8 cellular contexts compared by ENCODE assay signal in the genomic region with DNA sequence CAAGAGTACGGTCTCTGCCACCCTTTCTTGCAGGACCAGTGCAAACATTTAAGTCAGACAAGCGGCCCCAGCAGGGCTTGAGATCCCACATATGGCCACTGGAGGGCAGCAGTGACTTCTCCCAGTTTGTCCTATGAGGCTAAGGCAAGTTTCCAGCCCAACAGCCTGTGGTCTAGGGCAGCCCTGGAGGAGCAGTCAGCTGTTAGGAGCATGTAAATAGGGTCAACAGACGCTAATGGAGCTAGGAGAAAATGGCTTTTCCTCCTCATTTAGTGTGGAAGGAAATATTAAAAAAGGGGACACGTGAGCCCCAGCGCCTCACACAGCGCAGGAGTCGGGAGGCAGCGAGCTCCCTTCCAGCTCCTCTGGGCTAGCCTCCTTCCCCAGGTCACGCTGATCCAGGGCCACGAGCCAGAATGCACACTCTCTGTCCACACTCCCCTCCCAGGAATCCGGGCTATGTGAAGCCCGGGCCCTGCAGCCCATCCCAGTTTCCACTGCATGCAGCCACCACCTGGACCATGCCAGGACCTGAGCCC.
DNase-seq lines count a peak whose midpoint lies in the region; ATAC-seq and TF ChIP-seq lines count a peak whose summit lies in the region.

No MANE protein-coding gene starts in this region.

- peaks cover 24% of the 10 kb centered on the region for H3K4me1 ChIP-seq in rectal smooth muscle tissue (ENCODE audit: control insufficient read depth, insufficient read depth, low read length)
- H3K4me1 ChIP-seq in uterus, result peaks cover 0 to 3% of the 10 kb centered on the region in 2 donors

- DNase-seq in DMS153 (lab: John Stamatoyannopoulos, UW) (peak; percentile 83), H7 (peak; percentile 91), NCI-H1417 (lab: John Stamatoyannopoulos, UW) (peak; percentile 78 to 98 (median 93)), T follicular helper cell (ENCODE audit: low read depth) (peak; percentile 51), amniotic stem cell (lab: John Stamatoyannopoulos, UW) (peak; percentile 76), left ventricle myocardium superior (peak; percentile 94), uterus (peak; percentile 93 to 96)

- ATAC-seq in left ventricle myocardium superior, result peak; percentile 94

- H3K4me3 ChIP-seq in H7 (ENCODE audit: insufficient read depth, low read depth, low read length) (no peak overlapping the region), rectal smooth muscle tissue (ENCODE audit: low read length) (peak overlapping the region; percentile 14), uterus (no peak overlapping the region)

- H3K9me3 ChIP-seq in uterus, result no peaks in the 10 kb centered on the region

- TF ChIP-seq CTCF in uterus (IDR thresholded peaks at IDR 0.05), result peak; percentile 90 to 94 (median 93)

- intact Hi-C loops in left ventricle myocardium superior (cut with micrococcal nuclease) (loop anchor here (5.0 kb wide), 1 partner anchor 36 kb away; no protein-coding TSS in a partner anchor), uterus (cut with DNase I; ENCODE audit: low total_unique reads) (loop anchor here (5.0 kb wide), 1 partner anchor 36 kb away; no protein-coding TSS in a partner anchor)

- H3K27me3 ChIP-seq in H7 (ENCODE audit: control insufficient read depth, insufficient read depth, low read length), result no peaks in the 10 kb centered on the region; the same call in 1 of the 2 replicates
- H3K27me3 ChIP-seq in rectal smooth muscle tissue (ENCODE audit: control insufficient read depth, insufficient read depth, low read length), result no peaks in the 10 kb centered on the region
- H3K27me3 ChIP-seq in uterus, result no peaks in the 10 kb centered on the region

- H3K9ac ChIP-seq in rectal smooth muscle tissue (ENCODE audit: low read length), result no peak overlapping the region

- peak in 1 of 2 donors; percentile 16 for TF ChIP-seq POLR2A in uterus (IDR thresholded peaks at IDR 0.05)

- peak overlapping the region; percentile 45 for H3K27ac ChIP-seq in rectal smooth muscle tissue (ENCODE audit: low read depth, low read length)
- peak overlapping the region; percentile 77 to 82 for H3K27ac ChIP-seq in uterus

- H3K36me3 ChIP-seq in H7 (replicated peaks; ENCODE audit: control insufficient read depth, insufficient read depth, low read length) (no peaks in the 10 kb centered on the region; the same call in 1 of the 2 replicates), rectal smooth muscle tissue (ENCODE audit: control insufficient read depth, insufficient read depth, low read length) (no peaks in the 10 kb centered on the region), uterus (no peaks in the 10 kb centered on the region)
